In genomic region chr6:70459235-70459634, GRCh38 we compare ENCODE assay signal across 9 cellular contexts.
"Had no signal": no experiment of that assay in that cellular context is flagged by ENCODE, and none has a peak within 500 bp of the region (broad histone marks: within the 10 kb centered on the region; RNA-seq: fewer than 3 reads in every experiment).

No MANE protein-coding gene starts in this region.

- H3K9me3 Mint-ChIP-seq: HFFc6, IgD-negative memory B cell had no signal

- ATAC-seq: HCT116, HepG2 had no signal

- H3K4me3 ChIP-seq: GM23248, HAP-1 had no signal

- H3K9me3 ChIP-seq: HAP-1 had no signal

- DNase-seq: GM23248, GOT3, H7, HFFc6 had no signal

- FAIRE-seq: HepG2 had no signal

- H3K4me1 ChIP-seq: HAP-1 had no signal

- H3K36me3 ChIP-seq: HAP-1 had no signal

- H3K27ac ChIP-seq: GM23248, HL-60 had no signal

- H2AFZ ChIP-seq: GM23248 had no signal

- H3K27ac Mint-ChIP-seq: HFFc6, IgD-negative memory B cell had no signal

- H3K4me3 Mint-ChIP-seq: HFFc6, IgD-negative memory B cell had no signal

- H3K27me3 Mint-ChIP-seq: IgD-negative memory B cell had no signal
